ENCODE assay signal across 3 cellular contexts in the genomic region with DNA sequence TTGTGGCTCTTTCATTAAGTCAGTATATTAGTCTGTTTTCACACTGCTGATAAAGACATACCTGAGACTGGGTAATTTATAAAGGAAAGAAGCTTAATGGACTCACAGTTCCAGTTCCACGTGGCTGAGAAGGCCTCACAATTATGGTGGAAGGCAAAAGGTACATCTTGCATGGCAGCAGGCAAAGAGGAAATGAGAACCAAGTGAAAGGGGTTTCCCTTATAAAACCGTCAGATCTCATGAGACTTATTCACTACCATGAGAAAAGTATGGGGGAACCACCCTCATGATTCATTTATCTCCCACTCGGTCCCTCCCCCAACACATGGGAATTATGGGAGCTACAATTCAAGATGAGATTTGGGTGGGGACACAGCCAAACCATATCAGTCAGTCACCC. TPM values are rescaled to one million over a fixed set of nuclear protein-coding genes. Genes with fewer than 3 reads are reported as not detected.
"Had no signal": no experiment of that assay in that cellular context is flagged by ENCODE, and none has a peak within 500 bp of the region (broad histone marks: within the 10 kb centered on the region; RNA-seq: fewer than 3 reads in every experiment).

No MANE protein-coding gene starts in this region.

RNA-seq across cellular contexts. Expression of gene STK32B, which starts 15.7 kb away (rescaled TPM):
- total RNA-seq: HepG2 had no signal

RNA-seq across cellular contexts. Expression of gene CYTL1, which starts 47.7 kb away (rescaled TPM):
- total RNA-seq: GM23248, HepG2, HFFc6 had no signal
